In genomic region chr22:23449748-23450433, GRCh38 we compare ENCODE assay signal across 6 cellular contexts.
A peak's percentile ranks its signal among the peaks of the same experiment; 100 is the strongest.
DNase-seq lines count a peak whose midpoint lies in the region; ATAC-seq, FAIRE-seq and TF ChIP-seq lines count a peak whose summit lies in the region.
"Not testable (repeated sequence)": the region's sequence is repeated elsewhere in the genome, so short reads cannot be mapped to it uniquely, and the experiment has no call there.

No MANE protein-coding gene starts in this region.

- H3K4me3 ChIP-seq in HepG2 (replicated peaks in 1 of 3; ENCODE audit: insufficient read depth in 1 of 3, low read depth in 2 of 3, low read length in 3 of 3); neuronal stem cell (ENCODE audit: low read length in 2 of 2); upper lobe of right lung: not testable (repeated sequence)

- CTCF ChIA-PET in HepG2 (lab: Yijun Ruan, JAX; ENCODE audit: low intra/inter-chr PET ratio, low total read pairs) = not testable (repeated sequence)

- H3K27me3 Mint-ChIP-seq in stimulated activated naive CD8-positive, alpha-beta T cell treated with anti-CD3 and anti-CD28 coated beads, Interleukin-15, amount 100 ng/mL, for 72 hours = not testable (repeated sequence)

- not testable (repeated sequence) for H2BK5ac ChIP-seq in neuronal stem cell (ENCODE audit: low read length)

- H3K9me3 ChIP-seq in HepG2 (ENCODE audit: low read length); neuronal stem cell (replicated peaks in 1 of 2; ENCODE audit: control insufficient read depth in 2 of 2, insufficient read depth in 1 of 2, low read depth in 1 of 2, low read length in 2 of 2); upper lobe of right lung: not testable (repeated sequence)

- H2AFZ ChIP-seq in HepG2 (ENCODE audit: low read length); neuronal stem cell (ENCODE audit: low read length): not testable (repeated sequence)

- intact Hi-C loops in HepG2 (cut with micrococcal nuclease; ENCODE audit: unreplicated experiment); upper lobe of right lung (cut with DNase I): not testable (repeated sequence)

- not testable (repeated sequence) for BruUV-seq in HepG2 (replicated peaks; lab: Mats Ljungman, UMichigan)

- 80% methylated on average over 17 of the region's 28 CpGs for WGBS in HepG2 (ENCODE audit: low lambda C conversion rate)
- WGBS in neuronal stem cell (ENCODE audit: extremely low coverage in 2 of 2, insufficient read length in 2 of 2, insufficient replicate concordance in 1 of 2), 2 donors = no CpG with 5 or more reads among the region's 28 CpGs

- POLR2A ChIA-PET in HepG2 (lab: Yijun Ruan, JAX) = not testable (repeated sequence)

- not testable (repeated sequence) for H3K27ac ChIP-seq in HepG2 (ENCODE audit: extremely low read length, insufficient read depth, low read length); neuronal stem cell (replicated peaks; ENCODE audit: low read length); upper lobe of right lung

- not testable (repeated sequence) for TF ChIP-seq EP300 in HepG2 (IDR thresholded peaks at IDR 0.05; ENCODE audit: low read depth in 2 of 2, low read length in 2 of 2); HepG2 (CRISPR knock-in tag; IDR thresholded peaks at IDR 0.05; ENCODE audit: borderline replicate concordance)

- H3K36me3 ChIP-seq in HepG2 (replicated peaks in 1 of 2; ENCODE audit: control insufficient read depth in 1 of 2, insufficient read depth in 2 of 2, low read length in 2 of 2); neuronal stem cell (replicated peaks in 1 of 2; ENCODE audit: control insufficient read depth in 2 of 2, insufficient read depth in 2 of 2, low read length in 2 of 2); upper lobe of right lung: not testable (repeated sequence)

- H3K79me1 ChIP-seq in neuronal stem cell (ENCODE audit: low read depth, low read length) = not testable (repeated sequence)

- ATAC-seq in esophagus mucosa (peak; percentile 21), HepG2 (peak; percentile 36; the same call in 2 of the 3 replicates), upper lobe of right lung (peak; percentile 37)
- peak; percentile 12 for ATAC-seq in stimulated activated naive CD8-positive, alpha-beta T cell treated with anti-CD3 and anti-CD28 coated beads, Interleukin-15, amount 100 ng/mL, for 72 hours

- not testable (repeated sequence) for H4K20me1 ChIP-seq in HepG2 (ENCODE audit: insufficient read depth, low read length)

- not testable (repeated sequence) for H2AK5ac ChIP-seq in neuronal stem cell (ENCODE audit: low read depth, low read length)

- H3K4ac ChIP-seq in neuronal stem cell (ENCODE audit: low read length) = not testable (repeated sequence)

- not testable (repeated sequence) for FAIRE-seq in HepG2 (lab: Jason Lieb, UNC)

- H4K8ac ChIP-seq in neuronal stem cell (ENCODE audit: low read depth, low read length) = not testable (repeated sequence)

- not testable (repeated sequence) for H3K27ac Mint-ChIP-seq in stimulated activated naive CD8-positive, alpha-beta T cell treated with anti-CD3 and anti-CD28 coated beads, Interleukin-15, amount 100 ng/mL, for 72 hours

- not testable (repeated sequence) for TF ChIP-seq CTCF in HepG2 (CRISPR knock-in tag; IDR thresholded peaks at IDR 0.05); upper lobe of right lung (IDR thresholded peaks at IDR 0.05)

- H3K9me3 Mint-ChIP-seq in stimulated activated naive CD8-positive, alpha-beta T cell treated with anti-CD3 and anti-CD28 coated beads, Interleukin-15, amount 100 ng/mL, for 72 hours = peaks cover 5 to 15% of the 10 kb centered on the region in 2 donors

- H3K4me1 Mint-ChIP-seq in stimulated activated naive CD8-positive, alpha-beta T cell treated with anti-CD3 and anti-CD28 coated beads, Interleukin-15, amount 100 ng/mL, for 72 hours = not testable (repeated sequence)

- peak; percentile 8 for DNase-seq in G401 (ENCODE audit: low spot score)
- not testable (repeated sequence) for DNase-seq in HepG2 (ENCODE audit: low spot score); neuronal stem cell (ENCODE audit: low spot score); stimulated activated naive CD8-positive, alpha-beta T cell treated with anti-CD3 and anti-CD28 coated beads, Interleukin-15, amount 100 ng/mL, for 72 hours; upper lobe of right lung

- not testable (repeated sequence) for H4K91ac ChIP-seq in neuronal stem cell (ENCODE audit: low read depth, low read length, poor library complexity)

- H3K4me1 ChIP-seq in HepG2 (ENCODE audit: insufficient read depth, low read length); neuronal stem cell (ENCODE audit: control insufficient read depth in 2 of 2, insufficient read depth in 1 of 2, low read depth in 1 of 2, low read length in 2 of 2); upper lobe of right lung: not testable (repeated sequence)

- not testable (repeated sequence) for H3K79me2 ChIP-seq in HepG2 (ENCODE audit: insufficient read depth, low read length)

- peaks cover 0 to 16% of the 10 kb centered on the region in 2 experiments; a peak in 4 of 5 replicates for H3K27me3 ChIP-seq in HepG2 (ENCODE audit: control insufficient read depth in 1 of 2, insufficient read depth in 2 of 2, low read length in 2 of 2)
- not testable (repeated sequence) for H3K27me3 ChIP-seq in neuronal stem cell (ENCODE audit: control insufficient read depth in 3 of 3, insufficient read depth in 3 of 3, low read depth in 1 of 3, low read length in 3 of 3); upper lobe of right lung

- H3K14ac ChIP-seq in neuronal stem cell (ENCODE audit: low read length) = not testable (repeated sequence)

- H3K4me2 ChIP-seq in HepG2 (ENCODE audit: low read depth, low read length); neuronal stem cell (ENCODE audit: insufficient read depth, low read length, poor library complexity, severe bottlenecking): not testable (repeated sequence)

- TF ChIP-seq RAD21 in HepG2 (CRISPR knock-in tag; IDR thresholded peaks at IDR 0.05) = not testable (repeated sequence)

- H3K4me3 Mint-ChIP-seq in stimulated activated naive CD8-positive, alpha-beta T cell treated with anti-CD3 and anti-CD28 coated beads, Interleukin-15, amount 100 ng/mL, for 72 hours = not testable (repeated sequence)

- H2BK120ac ChIP-seq in neuronal stem cell (ENCODE audit: low read depth, low read length) = not testable (repeated sequence)

- H3K18ac ChIP-seq in neuronal stem cell (ENCODE audit: low read length) = peak overlapping the region; percentile 8

- not testable (repeated sequence) for H2BK15ac ChIP-seq in neuronal stem cell (ENCODE audit: low read length)

- TF ChIP-seq POLR2A in HepG2 (IDR thresholded peaks at IDR 0.05; ENCODE audit: insufficient read depth in 1 of 2, low read depth in 2 of 2, low read length in 2 of 2) = not testable (repeated sequence)

- peak overlapping the region; percentile 63 for H2BK12ac ChIP-seq in neuronal stem cell (ENCODE audit: low read length)

- in situ Hi-C loops in G401 (cut with HindIII; ENCODE audit: low sequenced_read_pairs); HepG2 (cut with HindIII; ENCODE audit: extremely low pct_ligation_motif_present, low pct_unique_long_range_greater_than_20kb): not testable (repeated sequence)

- H3K23ac ChIP-seq in neuronal stem cell (ENCODE audit: low read depth, low read length, poor library complexity) = not testable (repeated sequence)

- not testable (repeated sequence) for H3K9ac ChIP-seq in HepG2 (ENCODE audit: insufficient read depth, low read depth, low read length)
- peak overlapping the region; percentile 44 for H3K9ac ChIP-seq in neuronal stem cell (ENCODE audit: low read depth, low read length, poor library complexity)
